In the genomic region with DNA sequence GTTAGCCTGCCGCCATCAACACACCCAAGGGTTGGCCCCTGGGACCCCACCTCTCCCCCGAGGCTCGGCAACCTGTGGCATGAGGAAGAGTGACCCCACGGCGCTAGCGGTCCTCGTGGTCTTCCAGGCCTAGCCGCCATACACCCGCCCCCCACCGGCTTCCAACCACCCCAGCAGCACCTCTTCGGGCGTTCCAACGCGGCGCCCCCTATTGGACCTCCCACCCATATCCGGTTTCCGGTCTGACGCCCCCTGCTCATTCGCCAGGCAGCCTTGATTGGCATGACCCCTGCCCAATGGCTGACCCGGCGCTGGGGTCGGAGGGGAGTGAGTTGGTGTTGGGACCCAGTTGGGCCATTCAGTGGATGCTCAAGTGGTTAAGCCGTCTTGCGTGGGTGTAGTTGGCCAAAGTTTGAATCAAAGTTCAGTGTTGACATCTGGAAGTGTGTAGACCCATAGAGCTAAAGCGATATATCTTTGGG, we compare ENCODE assay signal across 8 cellular contexts. TPM values are rescaled to one million over a fixed set of nuclear protein-coding genes. Genes with fewer than 3 reads are reported as not detected.
DNase-seq lines count a peak whose midpoint lies in the region; ATAC-seq, FAIRE-seq and TF ChIP-seq lines count a peak whose summit lies in the region.

Gene GNAS-AS1, minus strand, starts transcription at position 210 of the 482 bp plus-strand sequence.

- FAIRE-seq in GM12891 (lab: Jason Lieb, UNC): peak; percentile 89

- ATAC-seq in HG02642 (IDR thresholded peaks at IDR 0.05; ENCODE audit: poor library complexity, unreplicated experiment): peak; percentile 84
- ATAC-seq in activated T-cell treated with anti-CD3 and anti-CD28 coated beads, Interleukin-2, amount 50 U/mL, for 4 hours: peak; percentile 80 to 81
- ATAC-seq in stimulated activated naive CD8-positive, alpha-beta T cell treated with anti-CD3 and anti-CD28 coated beads, Interleukin-15, Interleukin-2, amounts not matched to agents 100 U/mL and 50 U/mL, for 24 hours: peak; percentile 85

- peak; percentile 81 for DNase-seq in GM12891 (ENCODE audit: insufficient read length, low spot score)
- DNase-seq in NCI-H748 (lab: John Stamatoyannopoulos, UW; ENCODE audit: unreplicated experiment): peak; percentile 79
- DNase-seq in activated T-cell treated with anti-CD3 and anti-CD28 coated beads, Interleukin-2, amount 50 U/mL, for 4 hours: peak; percentile 76
- peak; percentile 89 for DNase-seq in fibroblast of mammary gland (ENCODE audit: low read depth)
- peak; percentile 91 for DNase-seq in nephron progenitor cell
- peak; percentile 88 for DNase-seq in stimulated activated naive CD8-positive, alpha-beta T cell treated with anti-CD3 and anti-CD28 coated beads, Interleukin-15, Interleukin-2, amounts not matched to agents 100 U/mL and 50 U/mL, for 24 hours
- no peak for DNase-seq in KG1 (lab: John Stamatoyannopoulos, UW)

- H3K27ac Mint-ChIP-seq in nephron progenitor cell: no peak within 1 kb of the TSS

- 0 out of 2 replicates have a peak, but pooled peaks have one; percentile 28 for TF ChIP-seq POLR2A in GM12891 (IDR thresholded peaks at IDR 0.05; ENCODE audit: low read depth, low read length)

- peaks cover 57% of the 10 kb centered on the region for H3K27me3 Mint-ChIP-seq in activated T-cell treated with anti-CD3 and anti-CD28 coated beads, Interleukin-2, amount 50 U/mL, for 4 hours (ENCODE audit: low read depth)
- peaks cover 62% of the 10 kb centered on the region for H3K27me3 Mint-ChIP-seq in nephron progenitor cell (ENCODE audit: low read depth, poor library complexity)

- no peak for TF ChIP-seq CTCF in fibroblast of mammary gland (conservative IDR thresholded peaks at IDR 0.05; ENCODE audit: control insufficient read depth, insufficient read depth, low read depth, low read length)
- no peak for TF ChIP-seq CTCF in nephron progenitor cell (IDR thresholded peaks at IDR 0.05)

- H3K4me3 ChIP-seq in fibroblast of mammary gland (ENCODE audit: control insufficient read depth, low read depth, low read length): peak within 1 kb of the TSS; percentile 76

- H3K4me3 Mint-ChIP-seq in activated T-cell treated with anti-CD3 and anti-CD28 coated beads, Interleukin-2, amount 50 U/mL, for 4 hours: peak within 1 kb of the TSS; percentile 86
- peak within 1 kb of the TSS; percentile 94 for H3K4me3 Mint-ChIP-seq in nephron progenitor cell

- H3K36me3 Mint-ChIP-seq in activated T-cell treated with anti-CD3 and anti-CD28 coated beads, Interleukin-2, amount 50 U/mL, for 4 hours (ENCODE audit: insufficient read depth): no peaks in the 10 kb centered on the region
- no peaks in the 10 kb centered on the region for H3K36me3 Mint-ChIP-seq in nephron progenitor cell (ENCODE audit: low read depth)

- peaks cover 20% of the 10 kb centered on the region for H3K4me1 Mint-ChIP-seq in activated T-cell treated with anti-CD3 and anti-CD28 coated beads, Interleukin-2, amount 50 U/mL, for 4 hours (ENCODE audit: low read depth)
- H3K4me1 Mint-ChIP-seq in nephron progenitor cell: peaks cover 56% of the 10 kb centered on the region

- H3K9me3 Mint-ChIP-seq in activated T-cell treated with anti-CD3 and anti-CD28 coated beads, Interleukin-2, amount 50 U/mL, for 4 hours: no peaks in the 10 kb centered on the region
- peaks cover 14% of the 10 kb centered on the region for H3K9me3 Mint-ChIP-seq in nephron progenitor cell

TF ChIP-seq in GM12891, 5 proteins besides CTCF, POLR2A, EP300 and RAD21:
- TF ChIP-seq TAF1 (IDR thresholded peaks at IDR 0.05; ENCODE audit: low read depth, low read length) (no peak), SPI1 (IDR thresholded peaks at IDR 0.05; ENCODE audit: low read depth, low read length) (no peak), PAX5 (IDR thresholded peaks at IDR 0.05; ENCODE audit: insufficient read depth, low read length, severe bottlenecking) (no peak), POU2F2 (IDR thresholded peaks at IDR 0.05; ENCODE audit: low read depth, low read length) (0 out of 2 replicates have a peak, but pooled peaks have one; percentile 22)

RNA-seq across cellular contexts. Expression of gene GNAS-AS1, which starts in this region (rescaled TPM):
- polyA plus RNA-seq in GM12891 (2012; ENCODE audit: low read depth, missing spikeins): 0.68 TPM
- under 1 TPM; 0.38 to 0.96 (median 0.40) TPM for total RNA-seq in activated T-cell treated with anti-CD3 and anti-CD28 coated beads, Interleukin-2, amount 50 U/mL, for 4 hours

Comparison
In these comparisons a context has a peak if more than half of its experiments do, and no peak if none do; other contexts are left out.
1. Peak in DNase-seq and ATAC-seq in activated T-cell treated with anti-CD3 and anti-CD28 coated beads, Interleukin-2, amount 50 U/mL, for 4 hours; RNA of the gene not detected or under 1 TPM.